ENCODE assay signal across 8 cellular contexts in the genomic region with DNA sequence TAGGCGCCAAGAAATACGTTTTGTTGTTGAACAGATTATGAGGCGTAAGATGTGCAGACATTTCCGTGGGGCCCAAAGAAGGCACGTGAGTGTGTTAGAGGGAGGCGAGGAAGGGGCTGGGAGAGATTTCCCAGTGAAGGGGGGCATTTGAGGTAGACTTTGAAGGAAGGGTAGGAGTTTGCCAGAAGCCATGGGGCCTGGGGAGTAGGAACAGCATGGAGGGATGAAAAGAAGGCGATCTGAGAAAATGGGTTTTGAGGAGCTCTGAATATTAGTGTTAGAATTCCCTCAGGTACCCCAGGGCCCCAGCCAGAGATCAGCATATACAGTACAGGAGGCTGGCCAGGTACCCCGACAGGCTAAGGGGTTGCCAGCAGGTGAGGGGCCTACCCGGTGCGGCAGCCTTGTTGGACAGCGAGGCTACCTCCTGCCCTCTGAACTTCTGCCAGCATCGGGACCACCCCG. TPM values are rescaled to one million over a fixed set of nuclear protein-coding genes. Genes with fewer than 3 reads are reported as not detected.
DNase-seq lines count a peak whose midpoint lies in the region; ATAC-seq and TF ChIP-seq lines count a peak whose summit lies in the region.

No MANE protein-coding gene starts in this region.

- no peaks in the 10 kb centered on the region for H3K36me3 ChIP-seq in parathyroid adenoma (ENCODE audit: control insufficient read depth, insufficient read depth, low read length)

- H3K4me1 Mint-ChIP-seq in endothelial cell (ENCODE audit: unreplicated experiment) = peaks cover 20% of the 10 kb centered on the region

- H3K4me1 ChIP-seq in parathyroid adenoma = peaks cover 17% of the 10 kb centered on the region

- DNase-seq in OCI-M1 (lab: John Stamatoyannopoulos, UW) (peak; percentile 66), endothelial cell (ENCODE audit: low spot score) (no peak), DMS114 treated with DMSO at 0.1 percent for 48 hours (lab: John Stamatoyannopoulos, UW; ENCODE audit: unreplicated experiment) (no peak), NCI-H524 (lab: John Stamatoyannopoulos, UW) (no peak)
- no peak for DNase-seq in central memory CD4-positive, alpha-beta T cell

- peaks cover 8% of the 10 kb centered on the region for H3K27me3 Mint-ChIP-seq in endothelial cell (ENCODE audit: unreplicated experiment)

- peaks cover 29% of the 10 kb centered on the region for H3K79me2 ChIP-seq in parathyroid adenoma

- H3K36me3 Mint-ChIP-seq in endothelial cell (ENCODE audit: low read depth, unreplicated experiment) = peaks cover 27% of the 10 kb centered on the region

- H3K27ac ChIP-seq in parathyroid adenoma = peak overlapping the region; percentile 82

- no peak for ATAC-seq in GM18868 (IDR thresholded peaks at IDR 0.05; ENCODE audit: unreplicated experiment)

- no peak overlapping the region for H3K9ac ChIP-seq in parathyroid adenoma

- peak overlapping the region; percentile 13 for H3K27ac Mint-ChIP-seq in endothelial cell (ENCODE audit: unreplicated experiment)

- H3K4me3 ChIP-seq in GM08714 (ENCODE audit: low read length) = peak overlapping the region; percentile 42; the same call in 1 of the 2 replicates
- H3K4me3 ChIP-seq in parathyroid adenoma (ENCODE audit: low read depth, low read length) = peak overlapping the region; percentile 79

- no peaks in the 10 kb centered on the region for H3K27me3 ChIP-seq in parathyroid adenoma (ENCODE audit: control insufficient read depth, insufficient read depth, low read length)

- no peaks in the 10 kb centered on the region for H3K9me3 Mint-ChIP-seq in endothelial cell (ENCODE audit: unreplicated experiment)

- peak overlapping the region; percentile 73 for H3K4me2 ChIP-seq in parathyroid adenoma (ENCODE audit: low read length)

- no peak for TF ChIP-seq CTCF in endothelial cell (IDR thresholded peaks at IDR 0.05; ENCODE audit: unreplicated experiment)
- TF ChIP-seq CTCF in parathyroid adenoma (IDR thresholded peaks at IDR 0.05) = no peak

- H2AFZ ChIP-seq in parathyroid adenoma = peak overlapping the region; percentile 68

- H3K9me3 ChIP-seq in parathyroid adenoma (ENCODE audit: control insufficient read depth, low read length) = no peaks in the 10 kb centered on the region

- H3K4me3 Mint-ChIP-seq in endothelial cell (ENCODE audit: unreplicated experiment) = peak overlapping the region; percentile 98

RNA-seq across cellular contexts. Expression of gene MIEF1, which starts 0.4 kb away (rescaled TPM):
- 29.2 TPM for total RNA-seq in endothelial cell (ENCODE audit: unreplicated experiment)

RNA-seq across cellular contexts. Expression of gene ATF4, which starts 18.7 kb away (rescaled TPM):
- 312 TPM for total RNA-seq in endothelial cell (ENCODE audit: unreplicated experiment)

RNA-seq across cellular contexts. Expression of gene RPS19BP1, which starts 30.9 kb away (rescaled TPM):
- total RNA-seq in endothelial cell (ENCODE audit: unreplicated experiment) = 57.7 TPM

RNA-seq across cellular contexts. Expression of gene MGAT3, which starts 44.9 kb away (rescaled TPM):
- 0.87 TPM for total RNA-seq in endothelial cell (ENCODE audit: unreplicated experiment)
